Comparison of ENCODE assay signal across 1 cellular context in the genomic region with DNA sequence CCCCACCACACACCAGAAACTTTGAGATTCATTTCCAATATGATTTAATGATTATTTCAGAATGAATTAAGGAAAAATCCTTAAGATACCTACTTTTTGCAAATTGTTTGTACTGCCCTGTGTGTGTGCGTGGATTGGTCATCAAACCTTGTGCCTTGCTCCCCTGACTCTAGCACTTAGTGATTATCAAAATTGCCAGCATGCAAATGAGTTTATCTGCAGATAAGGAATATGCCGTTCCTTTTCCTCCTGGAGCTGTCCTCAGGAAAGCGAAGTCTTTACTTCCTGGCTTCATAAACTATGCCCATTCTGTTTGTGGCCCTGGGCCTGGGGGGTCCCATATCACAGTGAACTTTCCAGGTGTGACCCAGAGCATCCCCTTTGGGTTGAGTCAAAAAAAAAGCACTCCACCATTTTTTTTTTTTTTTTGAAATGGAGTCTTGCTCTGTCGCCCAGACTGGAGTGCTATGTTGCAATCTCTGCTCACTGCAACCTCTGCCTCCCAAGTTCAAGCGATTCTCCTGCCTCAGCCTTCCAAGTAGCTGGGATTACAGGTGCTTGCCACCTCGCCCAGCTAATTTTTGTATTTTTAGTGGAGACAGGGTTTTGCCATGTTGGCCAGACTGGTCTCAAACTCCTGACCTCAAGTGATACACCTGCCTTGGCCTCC.
TF ChIP-seq lines count a peak whose summit lies in the region.

No MANE protein-coding gene starts in this region.

TF ChIP-seq in A549, 52 proteins besides CTCF, POLR2A, EP300 and RAD21 (continued from another document):
- TF ChIP-seq USF2 (IDR thresholded peaks at IDR 0.05), result no peak
- TF ChIP-seq PBX3 (IDR thresholded peaks at IDR 0.05), result no peak
